Comparison of ENCODE assay signal across 8 cellular contexts in the genomic region with DNA sequence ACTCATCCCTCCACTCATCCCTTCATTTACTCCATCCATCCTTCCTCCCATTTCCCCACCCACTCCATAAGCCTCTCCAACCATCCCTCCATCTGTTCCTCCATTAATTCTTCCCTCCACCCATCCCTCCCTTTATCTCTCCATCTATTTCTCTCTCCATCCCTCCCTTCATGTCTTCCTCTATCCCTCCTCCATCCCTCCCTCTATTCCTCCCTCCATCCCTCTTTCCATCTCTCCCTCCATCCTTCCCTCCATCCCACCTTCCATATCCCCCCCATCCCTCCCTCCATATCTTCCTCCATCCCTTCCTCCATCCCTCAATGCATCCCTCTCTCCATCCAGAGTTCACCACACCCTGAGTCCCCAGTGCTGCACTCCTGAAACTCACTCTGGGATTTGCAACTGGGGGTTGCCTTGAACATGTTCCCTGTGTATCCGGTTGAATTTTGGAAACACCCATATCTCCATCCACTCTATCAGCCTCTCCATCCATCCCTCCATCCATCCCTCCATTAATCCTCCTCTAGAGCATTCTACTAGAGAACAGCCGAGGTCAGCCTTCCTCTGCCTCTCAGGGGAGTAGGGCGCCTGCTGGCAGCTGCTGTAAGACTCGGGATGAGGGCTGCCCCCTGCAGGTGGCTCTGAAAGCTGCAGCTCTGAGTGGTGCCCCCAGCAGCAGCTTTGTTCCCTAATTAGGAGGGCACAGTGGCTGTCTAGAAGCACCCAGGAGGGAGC. TPM values are rescaled to one million over a fixed set of nuclear protein-coding genes. Genes with fewer than 3 reads are reported as not detected.
DNase-seq lines count a peak whose midpoint lies in the region; ATAC-seq, FAIRE-seq and TF ChIP-seq lines count a peak whose summit lies in the region.

No MANE protein-coding gene starts in this region.

- peak; percentile 59 for ATAC-seq in HG02973 (IDR thresholded peaks at IDR 0.05; ENCODE audit: unreplicated experiment)
- peak; percentile 96 for ATAC-seq in activated CD8-positive, alpha-beta memory T cell treated with anti-CD3 and anti-CD28 coated beads, Interleukin-2, amount 10 ng/mL, durations not matched to agents 7 days and 5 days

- H3K36me3 Mint-ChIP-seq in activated CD8-positive, alpha-beta memory T cell treated with anti-CD3 and anti-CD28 coated beads, Interleukin-2, amount 10 ng/mL, durations not matched to agents 7 days and 5 days = no peaks in the 10 kb centered on the region

- TF ChIP-seq CTCF in endothelial cell of umbilical vein (IDR thresholded peaks at IDR 0.05; ENCODE audit: extremely low read depth in 1 of 2, insufficient read depth in 1 of 2, low read depth in 1 of 2, low read length in 2 of 2) = peak; percentile 94 to 96

- H3K9me1 ChIP-seq in endothelial cell of umbilical vein (replicated peaks; ENCODE audit: control insufficient read depth, extremely low read depth, insufficient read depth, low read length) = no peaks in the 10 kb centered on the region

- DNase-seq in COR-L47 (lab: John Stamatoyannopoulos, UW) (peak; percentile 57), NOMO-1 treated with DMSO at 0.1 percent for 48 hours (lab: John Stamatoyannopoulos, UW; ENCODE audit: unreplicated experiment) (peak; percentile 39), endothelial cell of umbilical vein (ENCODE audit: low read depth, low spot score) (peak; percentile 49), myocyte (ENCODE audit: low read depth) (peak; percentile 34), cerebellar nuclear complex (lab: John Stamatoyannopoulos, UW) (no peak)
- peak; percentile 87 for DNase-seq in activated CD8-positive, alpha-beta memory T cell treated with anti-CD3 and anti-CD28 coated beads, Interleukin-2, amount 10 ng/mL, durations not matched to agents 7 days and 5 days
- peak; percentile 75 for DNase-seq in stimulated activated CD8-positive, alpha-beta memory T cell treated with anti-CD3 and anti-CD28 coated beads, Interleukin-7, amount 100 ng/mL, for 24 hours (ENCODE audit: low read depth)

- no peak overlapping the region for H3K4me2 ChIP-seq in endothelial cell of umbilical vein (ENCODE audit: insufficient read depth, low read length)

- no TSS peak for BruUV-seq in endothelial cell of umbilical vein (replicated peaks; lab: Mats Ljungman, UMichigan)

- no peak overlapping the region for H3K27ac Mint-ChIP-seq in activated CD8-positive, alpha-beta memory T cell treated with anti-CD3 and anti-CD28 coated beads, Interleukin-2, amount 10 ng/mL, durations not matched to agents 7 days and 5 days

- POLR2A ChIA-PET in endothelial cell of umbilical vein (lab: Charles Lee) = interaction anchor here (0.7 kb wide), 1 partner anchor 19 kb away, joined by 3 read pairs; no protein-coding TSS in a partner anchor

- H3K4me1 Mint-ChIP-seq in activated CD8-positive, alpha-beta memory T cell treated with anti-CD3 and anti-CD28 coated beads, Interleukin-2, amount 10 ng/mL, durations not matched to agents 7 days and 5 days = peaks cover 3% of the 10 kb centered on the region

- intact Hi-C loops in endothelial cell of umbilical vein (cut with micrococcal nuclease) = loop anchor here (1.0 kb wide), 2 partner anchors 94 to 113 kb away; no protein-coding TSS in a partner anchor

- CTCF ChIA-PET in activated CD8-positive, alpha-beta memory T cell treated with anti-CD3 and anti-CD28 coated beads, Interleukin-2, amount 10 ng/mL, durations not matched to agents 7 days and 5 days (lab: Charles Lee) = interaction anchor here (0.6 to 6.3 kb wide), 53 partner anchors 8 to 209 kb away, joined by 3 to 125 read pairs (median 5); a partner anchor contains a TSS
- CTCF ChIA-PET in endothelial cell of umbilical vein (lab: Charles Lee) = interaction anchor here (0.6 to 5.2 kb wide), 49 partner anchors 9 to 442 kb away, joined by 3 to 131 read pairs (median 6); a partner anchor contains a TSS

- H3K9ac ChIP-seq in endothelial cell of umbilical vein (replicated peaks; ENCODE audit: extremely low read depth, insufficient read depth, low read length) = no peak overlapping the region

- no peaks in the 10 kb centered on the region for H3K27me3 ChIP-seq in endothelial cell of umbilical vein (ENCODE audit: control insufficient read depth in 2 of 2, insufficient read depth in 2 of 2, low read length in 2 of 2)

- H3K79me2 ChIP-seq in endothelial cell of umbilical vein (ENCODE audit: control insufficient read depth, insufficient read depth, low read length) = no peaks in the 10 kb centered on the region

- peaks cover 2% of the 10 kb centered on the region for H3K27me3 Mint-ChIP-seq in activated CD8-positive, alpha-beta memory T cell treated with anti-CD3 and anti-CD28 coated beads, Interleukin-2, amount 10 ng/mL, durations not matched to agents 7 days and 5 days

- H3K9me3 Mint-ChIP-seq in activated CD8-positive, alpha-beta memory T cell treated with anti-CD3 and anti-CD28 coated beads, Interleukin-2, amount 10 ng/mL, durations not matched to agents 7 days and 5 days (ENCODE audit: low read depth) = no peaks in the 10 kb centered on the region

- H3K4me1 ChIP-seq in endothelial cell of umbilical vein (ENCODE audit: control insufficient read depth, extremely low read depth, insufficient read depth, low read length) = peaks cover 13% of the 10 kb centered on the region

- H3K36me3 ChIP-seq in endothelial cell of umbilical vein (ENCODE audit: control insufficient read depth in 2 of 2, extremely low read depth in 1 of 2, insufficient read depth in 2 of 2, low read length in 2 of 2) = no peaks in the 10 kb centered on the region

- H3K4me3 Mint-ChIP-seq in activated CD8-positive, alpha-beta memory T cell treated with anti-CD3 and anti-CD28 coated beads, Interleukin-2, amount 10 ng/mL, durations not matched to agents 7 days and 5 days = no peak overlapping the region

- no peaks in the 10 kb centered on the region for H4K20me1 ChIP-seq in endothelial cell of umbilical vein (replicated peaks; ENCODE audit: control insufficient read depth, extremely low read depth, insufficient read depth, low read length)

- no peak overlapping the region for H3K27ac ChIP-seq in endothelial cell of umbilical vein (ENCODE audit: insufficient read depth, low read depth, low read length)

- H3K9me3 ChIP-seq in endothelial cell of umbilical vein (replicated peaks; ENCODE audit: control insufficient read depth, insufficient read depth, low read length) = no peaks in the 10 kb centered on the region

- H3K4me3 ChIP-seq in endothelial cell of umbilical vein (replicated peaks in 1 of 3; ENCODE audit: insufficient read depth in 1 of 3, low read depth in 1 of 3, low read length in 3 of 3) = no peak overlapping the region

- dilution Hi-C loops in endothelial cell of umbilical vein (cut with MboI; ENCODE audit: extremely low pct_ligation_motif_present, low sequenced_read_pairs) = no loop called here

- FAIRE-seq in endothelial cell of umbilical vein (lab: Jason Lieb, UNC) = peak; percentile 92

- TF ChIP-seq POLR2A in endothelial cell of umbilical vein (IDR thresholded peaks at IDR 0.05; ENCODE audit: low read depth, low read length) = no peak

- H2AFZ ChIP-seq in endothelial cell of umbilical vein (ENCODE audit: low read depth, low read length) = no peak overlapping the region

TF ChIP-seq in endothelial cell of umbilical vein, 7 proteins besides CTCF, POLR2A, EP300 and RAD21:
- no peak for TF ChIP-seq JUN (IDR thresholded peaks at IDR 0.05; ENCODE audit: borderline replicate concordance, insufficient read depth, insufficient read length, low read depth)
- no peak for TF ChIP-seq EZH2 (IDR thresholded peaks at IDR 0.05; ENCODE audit: borderline replicate concordance, low read depth, low read length, severe bottlenecking)
- no peak for TF ChIP-seq GATA2 (IDR thresholded peaks at IDR 0.05; ENCODE audit: insufficient read depth, insufficient read length, low read depth, low read length)
- TF ChIP-seq, protein P1, sequence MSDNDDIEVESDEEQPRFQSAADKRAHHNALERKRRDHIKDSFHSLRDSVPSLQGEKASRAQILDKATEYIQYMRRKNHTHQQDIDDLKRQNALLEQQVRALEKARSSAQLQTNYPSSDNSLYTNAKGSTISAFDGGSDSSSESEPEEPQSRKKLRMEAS (IDR thresholded peaks at IDR 0.05; ENCODE audit: insufficient read depth, insufficient read length) = no peak
- no peak for TF ChIP-seq MYC (IDR thresholded peaks at IDR 0.05; ENCODE audit: low read depth, low read length)
- no peak for TF ChIP-seq POLR2AphosphoS5 (IDR thresholded peaks at IDR 0.05; ENCODE audit: insufficient read depth, low read depth, low read length)
- no peak for TF ChIP-seq FOS (IDR thresholded peaks at IDR 0.05; ENCODE audit: borderline replicate concordance, insufficient read depth, low read length)

RNA-seq across cellular contexts. Expression of a gene that starts 39.4 kb away (rescaled TPM):
- 10 to 100 TPM in 1 of 2 experiments, 1 to 10 TPM in 1; 6.7 to 13.2 TPM for total RNA-seq in activated CD8-positive, alpha-beta memory T cell treated with anti-CD3 and anti-CD28 coated beads, Interleukin-2, amount 10 ng/mL, durations not matched to agents 7 days and 5 days
- 19.6 and 21.2 TPM in 2 replicates for total RNA-seq in endothelial cell of umbilical vein
- 6.7 and 8.4 TPM in 2 replicates for polyA plus RNA-seq in endothelial cell of umbilical vein
- 6.9 and 7.6 TPM in 2 replicates for polyA plus RNA-seq in endothelial cell of umbilical vein (2011; cell fraction: cytosol; rRNA removed)
- 12.5 and 13.7 TPM in 2 replicates for polyA plus RNA-seq in endothelial cell of umbilical vein (2011; cell fraction: nucleus; rRNA removed)
- 18.8 and 40.1 TPM in 2 replicates for polyA plus RNA-seq in endothelial cell of umbilical vein (2012)
- polyA minus RNA-seq in endothelial cell of umbilical vein = 9.5 and 12.1 TPM in 2 replicates
- 4.0 TPM for polyA minus RNA-seq in endothelial cell of umbilical vein (2011; cell fraction: cytosol; rRNA and poly(A)+ RNA removed)
- 9.3 and 9.7 TPM in 2 replicates for polyA minus RNA-seq in endothelial cell of umbilical vein (2011; cell fraction: nucleus; rRNA and poly(A)+ RNA removed)
- 0.57 and 1.2 TPM in 2 replicates for total RNA-seq in myocyte
- polyA plus RNA-seq in myocyte (2012) = 0.74 TPM

RNA-seq across cellular contexts. Expression of a gene that starts 56.9 kb away (rescaled TPM):
- not detected for total RNA-seq in activated CD8-positive, alpha-beta memory T cell treated with anti-CD3 and anti-CD28 coated beads, Interleukin-2, amount 10 ng/mL, durations not matched to agents 7 days and 5 days
- total RNA-seq in endothelial cell of umbilical vein = 0.93 and 1.9 TPM in 2 replicates
- 1.8 TPM in 2 replicates for polyA plus RNA-seq in endothelial cell of umbilical vein
- 1.1 and 1.5 TPM in 2 replicates for polyA plus RNA-seq in endothelial cell of umbilical vein (2011; cell fraction: cytosol; rRNA removed)
- 0.29 and 0.47 TPM in 2 replicates for polyA plus RNA-seq in endothelial cell of umbilical vein (2011; cell fraction: nucleus; rRNA removed)
- polyA plus RNA-seq in endothelial cell of umbilical vein (2012) = 9.0 and 14.8 TPM in 2 replicates
- polyA minus RNA-seq in endothelial cell of umbilical vein = not detected in 2 replicates
- not detected for polyA minus RNA-seq in endothelial cell of umbilical vein (2011; cell fraction: cytosol; rRNA and poly(A)+ RNA removed)
- polyA minus RNA-seq in endothelial cell of umbilical vein (2011; cell fraction: nucleus; rRNA and poly(A)+ RNA removed) = not detected in 2 replicates
- 0.83 and 3.1 TPM in 2 replicates for total RNA-seq in myocyte
- polyA plus RNA-seq in myocyte (2012) = not detected

Comparison
In these comparisons a context has a peak if more than half of its experiments do, and no peak if none do; other contexts are left out.
1. DNase-seq: peak in COR-L47 (single experiment), NOMO-1 treated with DMSO at 0.1 percent for 48 hours (single experiment), activated CD8-positive, alpha-beta memory T cell treated with anti-CD3 and anti-CD28 coated beads, Interleukin-2, amount 10 ng/mL, durations not matched to agents 7 days and 5 days (single experiment), endothelial cell of umbilical vein (single experiment), myocyte (single experiment) and stimulated activated CD8-positive, alpha-beta memory T cell treated with anti-CD3 and anti-CD28 coated beads, Interleukin-7, amount 100 ng/mL, for 24 hours (single experiment); none in cerebellar nuclear complex (0 of 2).